ENCODE assay signal across 9 cellular contexts in genomic region chr15:89419370-89419984, GRCh38.
DNase-seq lines count a peak whose midpoint lies in the region; ATAC-seq and TF ChIP-seq lines count a peak whose summit lies in the region.
"Had no signal": no experiment of that assay in that cellular context is flagged by ENCODE, and none has a peak within 500 bp of the region (broad histone marks: within the 10 kb centered on the region; RNA-seq: fewer than 3 reads in every experiment).

No MANE protein-coding gene starts in this region.

- H3K9me3 ChIP-seq in vagina: no peaks in the 10 kb centered on the region
- H3K9me3 ChIP-seq: uterus had no signal

- intact Hi-C loops in vagina (cut with DNase I): no loop called here

- H3K4me1 ChIP-seq in GM23338 (ENCODE audit: insufficient read depth) (peaks cover 17% of the 10 kb centered on the region), vagina (no peaks in the 10 kb centered on the region)
- H3K4me1 ChIP-seq: uterus had no signal

- DNase-seq in GM23338 (ENCODE audit: low spot score) (peak; percentile 94), nephron progenitor cell (peak; percentile 96), NCI-H1092 treated with DMSO at 0.1 percent for 48 hours (lab: John Stamatoyannopoulos, UW) (no peak), amniotic stem cell (lab: John Stamatoyannopoulos, UW) (no peak), SW 1271 (lab: John Stamatoyannopoulos, UW) (no peak), vagina (ENCODE audit: extremely low spot score in 2 of 2) (no peak)
- peak; percentile 16 for DNase-seq in effector CD4-positive, alpha-beta T cell

- no peak for TF ChIP-seq POLR2A in vagina (IDR thresholded peaks at IDR 0.05)

- H3K27ac ChIP-seq in GM23338 (ENCODE audit: low read depth): no peak overlapping the region
- no peak overlapping the region for H3K27ac ChIP-seq in vagina
- H3K27ac ChIP-seq: uterus had no signal

- H3K27ac Mint-ChIP-seq in GM23338: no peak overlapping the region
- no peak overlapping the region for H3K27ac Mint-ChIP-seq in nephron progenitor cell

- H3K4me2 ChIP-seq in GM23338: no peak overlapping the region

- H3K9me3 Mint-ChIP-seq in GM23338: no peaks in the 10 kb centered on the region
- H3K9me3 Mint-ChIP-seq in nephron progenitor cell: no peaks in the 10 kb centered on the region

- H3K27me3 Mint-ChIP-seq in GM23338 (ENCODE audit: insufficient read depth, low read depth, poor library complexity): peaks cover 70% of the 10 kb centered on the region
- peaks cover 100% of the 10 kb centered on the region for H3K27me3 Mint-ChIP-seq in nephron progenitor cell (ENCODE audit: low read depth, poor library complexity)

- H3K4me3 Mint-ChIP-seq in GM23338 (no peak overlapping the region), nephron progenitor cell (no peak overlapping the region)

- peak; percentile 61 for ATAC-seq in GM23338

- no peak; a peak in 1 of 4 replicates for TF ChIP-seq CTCF in GM23338 (conservative IDR thresholded peaks at IDR 0.05; ENCODE audit: low read depth in 2 of 2)
- TF ChIP-seq CTCF in nephron progenitor cell (IDR thresholded peaks at IDR 0.05): no peak
- TF ChIP-seq CTCF in vagina (IDR thresholded peaks at IDR 0.05): no peak

- H3K4me1 Mint-ChIP-seq in GM23338 (peaks cover 17% of the 10 kb centered on the region), nephron progenitor cell (no peaks in the 10 kb centered on the region)

- H3K79me2 ChIP-seq in GM23338 (replicated peaks; ENCODE audit: insufficient read depth): no peaks in the 10 kb centered on the region

- H3K36me3 ChIP-seq in GM23338 (ENCODE audit: insufficient read depth) (no peaks in the 10 kb centered on the region), vagina (no peaks in the 10 kb centered on the region)
- H3K36me3 ChIP-seq: uterus had no signal

- peaks cover 5% of the 10 kb centered on the region; the same call in 1 of the 2 replicates for H4K20me1 ChIP-seq in GM23338 (replicated peaks; ENCODE audit: insufficient read depth)

- no peaks in the 10 kb centered on the region; the same call in 1 of the 2 replicates for H3F3A ChIP-seq in GM23338 (replicated peaks; ENCODE audit: low read depth)

- no peak overlapping the region for H3K4me3 ChIP-seq in GM23338
- no peak overlapping the region for H3K4me3 ChIP-seq in vagina
- H3K4me3 ChIP-seq: uterus had no signal

- no peaks in the 10 kb centered on the region for H3K36me3 Mint-ChIP-seq in GM23338 (ENCODE audit: low read depth)
- no peaks in the 10 kb centered on the region for H3K36me3 Mint-ChIP-seq in nephron progenitor cell (ENCODE audit: low read depth)

- H3K27me3 ChIP-seq in GM23338 (ENCODE audit: insufficient read depth) (peaks cover 89% of the 10 kb centered on the region), vagina (no peaks in the 10 kb centered on the region)

- no peak overlapping the region for H2AFZ ChIP-seq in GM23338

- H3K9me2 ChIP-seq in GM23338 (ENCODE audit: insufficient read depth): no peaks in the 10 kb centered on the region

TF ChIP-seq in GM23338, 12 proteins besides CTCF, POLR2A, EP300 and RAD21:
- TF ChIP-seq REST (IDR thresholded peaks at IDR 0.05; ENCODE audit: unreplicated experiment) (peak; percentile 97), NANOG (IDR thresholded peaks at IDR 0.05; ENCODE audit: borderline replicate concordance) (no peak)

TF ChIP-seq in PFSK-1, 5 proteins besides CTCF, POLR2A, EP300 and RAD21:
- TF ChIP-seq REST (IDR thresholded peaks at IDR 0.05; ENCODE audit: insufficient read depth in 1 of 2, low read depth in 2 of 2, low read length in 2 of 2) (peak; percentile 98), FOXP2 (optimal IDR thresholded peaks at IDR 0.05; ENCODE audit: borderline replicate concordance, extremely low read depth, extremely low read length, insufficient read depth) (no peak)

Comparison
In these comparisons a context has a peak if more than half of its experiments do, and no peak if none do; other contexts are left out.
1. DNase-seq: peak in GM23338 (single experiment), effector CD4-positive, alpha-beta T cell (single experiment) and nephron progenitor cell (single experiment); none in NCI-H1092 treated with DMSO at 0.1 percent for 48 hours (single experiment), amniotic stem cell (single experiment), SW 1271 (0 of 2) and vagina (0 of 2).